ENCODE assay signal across 26 cellular contexts in the genomic region with DNA sequence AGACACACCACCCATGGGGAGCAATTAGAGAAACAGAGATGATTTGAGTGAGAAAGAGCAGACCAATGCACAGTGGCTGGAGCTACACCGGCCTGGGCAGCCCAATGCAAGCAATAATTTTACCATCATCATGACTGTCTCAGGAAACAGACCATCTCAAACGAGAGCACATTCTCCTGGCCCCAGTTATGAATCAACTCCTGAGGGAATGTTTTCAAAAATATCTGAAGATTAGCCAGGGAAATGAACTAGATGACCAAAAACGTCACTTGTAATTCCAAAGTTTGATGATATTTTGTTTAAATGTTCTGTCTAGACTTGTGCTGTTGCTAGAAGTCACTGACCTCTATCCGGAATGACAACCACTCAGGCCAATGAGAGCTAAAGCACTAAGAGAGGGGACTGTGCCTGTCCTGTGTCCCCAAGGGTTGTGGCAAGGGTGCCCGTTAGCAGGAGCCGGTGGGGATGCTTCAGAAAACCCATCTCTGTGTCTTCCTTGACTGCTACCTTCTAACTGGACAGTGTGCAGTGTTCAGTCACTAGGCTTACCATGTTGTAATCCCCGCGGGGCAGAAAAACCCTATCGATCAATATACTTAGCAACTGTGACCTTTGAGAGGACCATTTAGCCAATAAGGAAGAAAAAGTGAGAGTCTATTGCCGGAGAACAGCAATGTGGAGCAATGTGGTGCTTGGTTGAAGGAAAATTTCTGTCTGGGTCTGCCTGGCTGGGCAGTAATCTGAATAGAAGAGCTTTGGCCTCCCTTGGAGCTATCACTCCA.
"Had no signal": no experiment of that assay in that cellular context is flagged by ENCODE, and none has a peak within 500 bp of the region (broad histone marks: within the 10 kb centered on the region; RNA-seq: fewer than 3 reads in every experiment).

No MANE protein-coding gene starts in this region.

- ATAC-seq: activated CD4-positive, CD25-positive, alpha-beta regulatory T cell treated with anti-CD3 and anti-CD28 coated beads, Interleukin-2, amount 50 U/mL, for 24 hours; activated CD8-positive, alpha-beta memory T cell treated with anti-CD3 and anti-CD28 coated beads, Interleukin-2, amount 10 ng/mL, durations not matched to agents 7 days and 5 days; activated CD8-positive, alpha-beta T cell treated with anti-CD3 and anti-CD28 coated beads for 36 hours; activated naive CD4-positive, alpha-beta T cell treated with anti-CD3 and anti-CD28 coated beads, Interleukin-2, amount 50 U/mL, for 72 hours; gastrocnemius medialis; naive thymus-derived CD8-positive, alpha-beta T cell; pancreas; psoas muscle had no signal

- FAIRE-seq: bronchial epithelial cell, endometrium, keratinocyte, pancreas had no signal

- H3K27me3 Mint-ChIP-seq: activated CD4-positive, alpha-beta T cell treated with anti-CD3 and anti-CD28 coated beads, Interleukin-2, amount 10 ng/mL, durations not matched to agents 24 days and 14 days; activated CD8-positive, alpha-beta memory T cell treated with anti-CD3 and anti-CD28 coated beads, Interleukin-2, amount 10 ng/mL, durations not matched to agents 7 days and 5 days; stimulated activated naive CD8-positive, alpha-beta T cell treated with anti-CD3 and anti-CD28 coated beads, Interleukin-15, Interleukin-2, amounts not matched to agents 100 ng/mL and 50 ng/mL, for 24 hours had no signal

- H3K4me1 Mint-ChIP-seq: activated CD4-positive, alpha-beta T cell treated with anti-CD3 and anti-CD28 coated beads, Interleukin-2, amount 10 ng/mL, durations not matched to agents 24 days and 14 days; activated CD8-positive, alpha-beta memory T cell treated with anti-CD3 and anti-CD28 coated beads, Interleukin-2, amount 10 ng/mL, durations not matched to agents 7 days and 5 days; mesothelial cell of epicardium; naive thymus-derived CD8-positive, alpha-beta T cell had no signal

- H3K36me3 ChIP-seq: gastrocnemius medialis, heart left ventricle, neutrophil, pancreas, right atrium auricular region, tibial artery had no signal

- H3K4me1 ChIP-seq: gastrocnemius medialis, pancreas, psoas muscle, right atrium auricular region, tibial artery had no signal

- H3K4me2 ChIP-seq: SK-N-SH had no signal

- H3K27ac ChIP-seq: gastrocnemius medialis, heart left ventricle, neutrophil, pancreas, psoas muscle, right atrium auricular region, tibial artery had no signal

- DNase-seq: activated CD4-positive, alpha-beta T cell treated with anti-CD3 and anti-CD28 coated beads, Interleukin-2, amount 10 ng/mL, durations not matched to agents 24 days and 14 days; activated CD8-positive, alpha-beta memory T cell treated with anti-CD3 and anti-CD28 coated beads, Interleukin-2, amount 10 ng/mL, durations not matched to agents 7 days and 5 days; activated CD8-positive, alpha-beta T cell treated with anti-CD3 and anti-CD28 coated beads for 36 hours; activated gamma-delta T cell treated with Interleukin-2 at 50 U/mL for 16 hours; cerebellar nuclear complex; cortex of kidney; gastrocnemius medialis; heart left ventricle; naive thymus-derived CD8-positive, alpha-beta T cell; pancreas; psoas muscle; SK-N-SH; stimulated activated CD4-positive, alpha-beta T cell treated with anti-CD3 and anti-CD28 coated beads, Interleukin-12 subunit alpha, Interleukin-12 subunit beta, amount 100 ng/mL, for 4 hours; stimulated activated CD4-positive, alpha-beta T cell treated with anti-CD3 and anti-CD28 coated beads, Interleukin-4, amount 100 ng/mL, for 4 hours; tibial artery had no signal

- H3K9ac ChIP-seq: SK-N-SH had no signal

- H3K27me3 ChIP-seq: gastrocnemius medialis, neutrophil, pancreas, right atrium auricular region, tibial artery had no signal

- H3K27ac Mint-ChIP-seq: activated CD4-positive, alpha-beta T cell treated with anti-CD3 and anti-CD28 coated beads, Interleukin-2, amount 10 ng/mL, durations not matched to agents 24 days and 14 days; activated CD8-positive, alpha-beta memory T cell treated with anti-CD3 and anti-CD28 coated beads, Interleukin-2, amount 10 ng/mL, durations not matched to agents 7 days and 5 days; activated CD8-positive, alpha-beta T cell treated with anti-CD3 and anti-CD28 coated beads for 36 hours; activated naive CD4-positive, alpha-beta T cell treated with anti-CD3 and anti-CD28 coated beads, Interleukin-2, amount 50 U/mL, for 72 hours; activated T-helper 1 cell treated with anti-CD3 and anti-CD28 coated beads, Interleukin-12 subunit alpha, Interleukin-12 subunit beta, Interleukin-2, Interleukin-4 antibody, amounts not matched to agents 30 ng/mL and 10 ng/mL and 1 ng/mL, durations not matched to agents 14 hours and 24 hours and 36 hours; mesothelial cell of epicardium; naive thymus-derived CD8-positive, alpha-beta T cell; stimulated activated naive CD8-positive, alpha-beta T cell treated with anti-CD3 and anti-CD28 coated beads, Interleukin-15, Interleukin-2, amounts not matched to agents 100 ng/mL and 50 ng/mL, for 24 hours had no signal

- H3K4me3 Mint-ChIP-seq: activated CD4-positive, alpha-beta T cell treated with anti-CD3 and anti-CD28 coated beads, Interleukin-2, amount 10 ng/mL, durations not matched to agents 24 days and 14 days; activated CD8-positive, alpha-beta memory T cell treated with anti-CD3 and anti-CD28 coated beads, Interleukin-2, amount 10 ng/mL, durations not matched to agents 7 days and 5 days; activated CD8-positive, alpha-beta T cell treated with anti-CD3 and anti-CD28 coated beads for 36 hours; activated T-helper 1 cell treated with anti-CD3 and anti-CD28 coated beads, Interleukin-12 subunit alpha, Interleukin-12 subunit beta, Interleukin-2, Interleukin-4 antibody, amounts not matched to agents 30 ng/mL and 10 ng/mL and 1 ng/mL, durations not matched to agents 14 hours and 24 hours and 36 hours; mesothelial cell of epicardium; naive thymus-derived CD8-positive, alpha-beta T cell; stimulated activated naive CD8-positive, alpha-beta T cell treated with anti-CD3 and anti-CD28 coated beads, Interleukin-15, Interleukin-2, amounts not matched to agents 100 ng/mL and 50 ng/mL, for 24 hours had no signal

- H3K9me3 Mint-ChIP-seq: activated CD4-positive, alpha-beta T cell treated with anti-CD3 and anti-CD28 coated beads, Interleukin-2, amount 10 ng/mL, durations not matched to agents 24 days and 14 days; activated CD8-positive, alpha-beta T cell treated with anti-CD3 and anti-CD28 coated beads for 36 hours; activated T-helper 1 cell treated with anti-CD3 and anti-CD28 coated beads, Interleukin-12 subunit alpha, Interleukin-12 subunit beta, Interleukin-2, Interleukin-4 antibody, amounts not matched to agents 30 ng/mL and 10 ng/mL and 1 ng/mL, durations not matched to agents 14 hours and 24 hours and 36 hours; mesothelial cell of epicardium; stimulated activated naive CD8-positive, alpha-beta T cell treated with anti-CD3 and anti-CD28 coated beads, Interleukin-15, Interleukin-2, amounts not matched to agents 100 ng/mL and 50 ng/mL, for 24 hours had no signal

- H3K36me3 Mint-ChIP-seq: activated CD8-positive, alpha-beta memory T cell treated with anti-CD3 and anti-CD28 coated beads, Interleukin-2, amount 10 ng/mL, durations not matched to agents 7 days and 5 days; mesothelial cell of epicardium; naive thymus-derived CD8-positive, alpha-beta T cell had no signal

- H3K4me3 ChIP-seq: gastrocnemius medialis, heart left ventricle, lung, pancreas, psoas muscle, right atrium auricular region, tibial artery had no signal

- H3K9me3 ChIP-seq: gastrocnemius medialis, heart left ventricle, neutrophil, pancreas, psoas muscle, right atrium auricular region, SK-N-SH, tibial artery had no signal
